8 cellular contexts compared by ENCODE assay signal in the genomic region with DNA sequence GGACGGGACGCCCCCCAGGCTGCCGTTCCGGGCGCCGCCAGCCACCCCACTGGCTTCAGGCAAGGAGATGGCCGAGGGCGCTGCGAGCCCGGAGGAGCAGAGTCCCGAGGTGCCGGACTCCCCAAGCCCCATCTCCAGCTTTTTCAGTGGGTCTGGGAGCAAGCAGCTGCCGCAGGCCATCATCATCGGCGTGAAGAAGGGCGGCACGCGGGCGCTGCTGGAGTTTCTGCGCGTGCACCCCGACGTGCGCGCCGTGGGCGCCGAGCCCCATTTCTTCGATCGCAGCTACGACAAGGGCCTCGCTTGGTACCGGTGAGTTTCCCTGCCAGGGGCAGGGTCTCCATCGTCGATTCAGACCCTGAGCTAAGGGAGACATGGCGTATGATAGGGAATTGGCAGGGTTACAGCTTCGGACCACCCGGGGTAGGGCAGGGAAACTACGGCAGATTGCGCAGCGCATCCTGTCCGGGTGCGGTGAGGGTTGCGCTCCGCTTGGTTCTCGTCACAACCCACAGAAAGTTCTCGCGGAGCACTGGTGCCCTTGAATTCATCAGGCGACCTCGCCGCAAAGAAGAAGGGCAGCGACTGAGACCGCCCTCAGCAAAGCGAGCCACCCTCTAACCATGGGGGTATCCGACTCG. TPM values are rescaled to one million over a fixed set of nuclear protein-coding genes. Genes with fewer than 3 reads are reported as not detected.
DNase-seq lines count a peak whose midpoint lies in the region; ATAC-seq and TF ChIP-seq lines count a peak whose summit lies in the region.

No MANE protein-coding gene starts in this region.

- H3K27ac ChIP-seq in gastroesophageal sphincter (peak overlapping the region; percentile 8 to 85 (median 80)), rectal smooth muscle tissue (ENCODE audit: low read depth, low read length) (no peak overlapping the region)

- H3K27me3 ChIP-seq in gastroesophageal sphincter = peaks cover 88% of the 10 kb centered on the region
- H3K27me3 ChIP-seq in rectal smooth muscle tissue (ENCODE audit: control insufficient read depth, insufficient read depth, low read length) = peaks cover 56% of the 10 kb centered on the region

- H3K27me3 Mint-ChIP-seq in activated T-helper 1 cell treated with anti-CD3 and anti-CD28 coated beads, Interleukin-12 subunit alpha, Interleukin-12 subunit beta, Interleukin-2, Interleukin-4 antibody, amounts not matched to agents 30 ng/mL and 10 ng/mL and 1 ng/mL, durations not matched to agents 14 hours and 24 hours and 36 hours (ENCODE audit: insufficient read depth) = peaks cover 9% of the 10 kb centered on the region

- peak overlapping the region; percentile 98 for H3K27ac Mint-ChIP-seq in activated T-helper 1 cell treated with anti-CD3 and anti-CD28 coated beads, Interleukin-12 subunit alpha, Interleukin-12 subunit beta, Interleukin-2, Interleukin-4 antibody, amounts not matched to agents 30 ng/mL and 10 ng/mL and 1 ng/mL, durations not matched to agents 14 hours and 24 hours and 36 hours

- H3K4me3 Mint-ChIP-seq in activated T-helper 1 cell treated with anti-CD3 and anti-CD28 coated beads, Interleukin-12 subunit alpha, Interleukin-12 subunit beta, Interleukin-2, Interleukin-4 antibody, amounts not matched to agents 30 ng/mL and 10 ng/mL and 1 ng/mL, durations not matched to agents 14 hours and 24 hours and 36 hours = peak overlapping the region; percentile 93

- 0% methylated on average over 2 to 3 of the region's 56 CpGs for WGBS in gastroesophageal sphincter (ENCODE audit: low coverage in 1 of 2), 2 donors

- H3K9me3 ChIP-seq in gastroesophageal sphincter = no peaks in the 10 kb centered on the region

- TF ChIP-seq POLR2A in gastroesophageal sphincter (IDR thresholded peaks at IDR 0.05) = no peak

- H3K4me1 ChIP-seq in gastroesophageal sphincter = peaks cover 0 to 76% (median 29%) of the 10 kb centered on the region in 3 donors
- peaks cover 5% of the 10 kb centered on the region for H3K4me1 ChIP-seq in rectal smooth muscle tissue (ENCODE audit: control insufficient read depth, insufficient read depth, low read length)

- H3K36me3 ChIP-seq in gastroesophageal sphincter (no peaks in the 10 kb centered on the region), rectal smooth muscle tissue (ENCODE audit: control insufficient read depth, insufficient read depth, low read length) (no peaks in the 10 kb centered on the region)

- TF ChIP-seq EP300 in gastroesophageal sphincter (IDR thresholded peaks at IDR 0.05) = no peak

- peaks cover 65% of the 10 kb centered on the region for H3K4me1 Mint-ChIP-seq in activated T-helper 1 cell treated with anti-CD3 and anti-CD28 coated beads, Interleukin-12 subunit alpha, Interleukin-12 subunit beta, Interleukin-2, Interleukin-4 antibody, amounts not matched to agents 30 ng/mL and 10 ng/mL and 1 ng/mL, durations not matched to agents 14 hours and 24 hours and 36 hours (ENCODE audit: low read depth)

- ATAC-seq in GM18907 (IDR thresholded peaks at IDR 0.05; ENCODE audit: unreplicated experiment) (peak; percentile 39), gastroesophageal sphincter (no peak), HG02840 (IDR thresholded peaks at IDR 0.05; ENCODE audit: low FRiP score, unreplicated experiment) (no peak), GM21723 (IDR thresholded peaks at IDR 0.05; ENCODE audit: unreplicated experiment) (no peak), HG02870 (IDR thresholded peaks at IDR 0.05; ENCODE audit: unreplicated experiment) (no peak)

- DNase-seq in MV-4-11 (lab: John Stamatoyannopoulos, UW) = peak; percentile 54
- DNase-seq in activated T-helper 1 cell treated with anti-CD3 and anti-CD28 coated beads, Interleukin-12 subunit alpha, Interleukin-12 subunit beta, Interleukin-2, Interleukin-4 antibody, amounts not matched to agents 30 ng/mL and 10 ng/mL and 1 ng/mL, durations not matched to agents 14 hours and 24 hours and 36 hours (ENCODE audit: low spot score) = peak; percentile 62

- no peak for TF ChIP-seq CTCF in gastroesophageal sphincter (IDR thresholded peaks at IDR 0.05)

- H3K36me3 Mint-ChIP-seq in activated T-helper 1 cell treated with anti-CD3 and anti-CD28 coated beads, Interleukin-12 subunit alpha, Interleukin-12 subunit beta, Interleukin-2, Interleukin-4 antibody, amounts not matched to agents 30 ng/mL and 10 ng/mL and 1 ng/mL, durations not matched to agents 14 hours and 24 hours and 36 hours (ENCODE audit: low read depth) = peaks cover 29% of the 10 kb centered on the region

- intact Hi-C loops in activated T-helper 1 cell treated with anti-CD3 and anti-CD28 coated beads, Interleukin-12 subunit alpha, Interleukin-12 subunit beta, Interleukin-2, Interleukin-4 antibody, amounts not matched to agents 30 ng/mL and 10 ng/mL and 1 ng/mL, durations not matched to agents 14 hours and 24 hours and 36 hours (cut with micrococcal nuclease) = loop anchor here (1.0 to 10.0 kb wide), 9 partner anchors 35 to 1283 kb away; a partner anchor contains a TSS

- H3K9ac ChIP-seq in rectal smooth muscle tissue (ENCODE audit: low read length) = no peak overlapping the region

- peak overlapping the region; percentile 37 to 72 for H3K4me3 ChIP-seq in gastroesophageal sphincter
- H3K4me3 ChIP-seq in rectal smooth muscle tissue (ENCODE audit: low read length) = peak overlapping the region; percentile 63

- no peaks in the 10 kb centered on the region for H3K9me3 Mint-ChIP-seq in activated T-helper 1 cell treated with anti-CD3 and anti-CD28 coated beads, Interleukin-12 subunit alpha, Interleukin-12 subunit beta, Interleukin-2, Interleukin-4 antibody, amounts not matched to agents 30 ng/mL and 10 ng/mL and 1 ng/mL, durations not matched to agents 14 hours and 24 hours and 36 hours

RNA-seq across cellular contexts. Expression of a gene that starts 1.0 kb away (rescaled TPM):
- 32.3 and 33.8 TPM in 2 replicates for total RNA-seq in activated T-helper 1 cell treated with anti-CD3 and anti-CD28 coated beads, Interleukin-12 subunit alpha, Interleukin-12 subunit beta, Interleukin-2, Interleukin-4 antibody, amounts not matched to agents 30 ng/mL and 10 ng/mL and 1 ng/mL, durations not matched to agents 14 hours and 24 hours and 36 hours
- 1 to 10 TPM; 2.6 to 4.2 (median 3.1) TPM for total RNA-seq in gastroesophageal sphincter
